In the genomic region with DNA sequence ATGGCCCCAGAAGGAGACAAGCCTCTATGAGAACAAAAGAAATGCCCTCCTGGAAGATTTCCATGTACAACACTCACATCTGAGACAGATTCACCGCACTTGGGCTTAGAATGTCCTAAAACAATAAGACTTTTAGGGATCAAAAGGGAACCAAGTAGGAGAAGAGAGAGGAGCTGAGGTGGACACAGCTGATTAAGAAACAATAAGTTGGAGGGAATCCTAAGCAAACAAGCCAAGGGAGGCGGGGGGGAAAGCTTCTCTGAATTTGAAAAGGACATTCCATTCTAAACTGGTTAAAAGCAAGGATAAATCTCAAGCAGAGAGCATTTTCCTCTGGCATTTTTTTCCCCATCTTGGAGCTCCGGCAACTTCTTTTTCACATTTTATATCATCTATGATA, we compare ENCODE assay signal across 18 cellular contexts. TPM values are rescaled to one million over a fixed set of nuclear protein-coding genes. Genes with fewer than 3 reads are reported as not detected.
DNase-seq lines count a peak whose midpoint lies in the region; ATAC-seq and TF ChIP-seq lines count a peak whose summit lies in the region.
"Had no signal": no experiment of that assay in that cellular context is flagged by ENCODE, and none has a peak within 500 bp of the region (broad histone marks: within the 10 kb centered on the region; RNA-seq: fewer than 3 reads in every experiment).

No MANE protein-coding gene starts in this region.

- no peak overlapping the region for H4K8ac ChIP-seq in mesenchymal stem cell (ENCODE audit: low read length)

- no peak overlapping the region for H2BK15ac ChIP-seq in mesenchymal stem cell (ENCODE audit: low read depth, poor library complexity, severe bottlenecking)

- H3K27ac ChIP-seq in ACC112 (ENCODE audit: low read depth, low read length) (peak overlapping the region; percentile 68), endodermal cell (ENCODE audit: low read depth, low read length) (no peak overlapping the region), mesenchymal stem cell (ENCODE audit: low read length, poor library complexity, severe bottlenecking) (no peak overlapping the region)
- H3K27ac ChIP-seq: cardiac muscle cell, heart right ventricle, VCaP had no signal

- H3K4me1 ChIP-seq in ACC112 (ENCODE audit: control insufficient read depth, insufficient read depth, low read length, unreplicated experiment) (peaks cover 37% of the 10 kb centered on the region), NT2/D1 (ENCODE audit: insufficient read depth, insufficient read length) (no peaks in the 10 kb centered on the region), endodermal cell (ENCODE audit: control insufficient read depth, insufficient read depth, low read length) (peaks cover 2% of the 10 kb centered on the region), mesenchymal stem cell (ENCODE audit: control insufficient read depth, insufficient read depth, low read depth, low read length) (peaks cover 1% of the 10 kb centered on the region), HAP-1 (no peaks in the 10 kb centered on the region; the same call in none of the 2 replicates)

- peaks cover 3% of the 10 kb centered on the region for H3K9me3 Mint-ChIP-seq in endodermal cell
- H3K9me3 Mint-ChIP-seq: natural killer cell had no signal

- H3K27me3 Mint-ChIP-seq in endodermal cell (ENCODE audit: insufficient read depth) = no peaks in the 10 kb centered on the region

- no peak overlapping the region for H2BK5ac ChIP-seq in mesenchymal stem cell (ENCODE audit: low read depth, low read length, poor library complexity, severe bottlenecking)

- no peak overlapping the region for H2AFZ ChIP-seq in ACC112 (ENCODE audit: low read length, unreplicated experiment)
- no peak overlapping the region for H2AFZ ChIP-seq in mesenchymal stem cell (ENCODE audit: low read depth, low read length)

- peak overlapping the region; percentile 28 for H3K4me2 ChIP-seq in mesenchymal stem cell (ENCODE audit: low read length, poor library complexity, severe bottlenecking)

- peak overlapping the region; percentile 80 for H3K27ac Mint-ChIP-seq in endodermal cell
- H3K27ac Mint-ChIP-seq: natural killer cell had no signal

- peaks cover 15% of the 10 kb centered on the region for H3K79me1 ChIP-seq in mesenchymal stem cell (replicated peaks; ENCODE audit: low read length, poor library complexity, severe bottlenecking)

- H3K4me3 Mint-ChIP-seq in endodermal cell = no peak overlapping the region
- H3K4me3 Mint-ChIP-seq: activated naive CD4-positive, alpha-beta T cell treated with anti-CD3 and anti-CD28 coated beads for 36 hours; natural killer cell had no signal

- H3K9me3 ChIP-seq in NT2/D1 (ENCODE audit: insufficient read depth, low read length) (no peaks in the 10 kb centered on the region), endodermal cell (ENCODE audit: control insufficient read depth, low read length) (no peaks in the 10 kb centered on the region), mesenchymal stem cell (ENCODE audit: control insufficient read depth, low read length) (no peaks in the 10 kb centered on the region), HAP-1 (no peaks in the 10 kb centered on the region)
- H3K9me3 ChIP-seq: heart right ventricle had no signal

- in situ Hi-C loops in HAP-1 (cut with MboI; ENCODE audit: low sequenced_read_pairs) = no loop called here

- H2BK12ac ChIP-seq in mesenchymal stem cell (ENCODE audit: low read length in 2 of 2) = no peak overlapping the region

- peaks cover 2% of the 10 kb centered on the region for H3K36me3 Mint-ChIP-seq in endodermal cell (ENCODE audit: low read depth)
- H3K36me3 Mint-ChIP-seq: natural killer cell had no signal

- no peak overlapping the region for H3K18ac ChIP-seq in mesenchymal stem cell (ENCODE audit: low read depth in 1 of 2, low read length in 2 of 2)

- H3K9ac ChIP-seq in NT2/D1 (ENCODE audit: insufficient read length, low read depth) = no peak overlapping the region
- H3K9ac ChIP-seq in endodermal cell (ENCODE audit: extremely low read depth, low read length, poor library complexity, severe bottlenecking) = no peak overlapping the region
- H3K9ac ChIP-seq in mesenchymal stem cell (ENCODE audit: low read length) = no peak overlapping the region

- H4K91ac ChIP-seq in mesenchymal stem cell (ENCODE audit: low read length) = no peak overlapping the region

- H2AK5ac ChIP-seq in mesenchymal stem cell (ENCODE audit: low read length, severe bottlenecking) = no peak overlapping the region

- peaks cover 75% of the 10 kb centered on the region for H3K79me2 ChIP-seq in ACC112 (ENCODE audit: control insufficient read depth, insufficient read depth, low read length, unreplicated experiment)

- H3K4me1 Mint-ChIP-seq in endodermal cell = peaks cover 36% of the 10 kb centered on the region
- H3K4me1 Mint-ChIP-seq: natural killer cell had no signal

- H3K36me3 ChIP-seq in ACC112 (ENCODE audit: insufficient read depth, low read length) (0 out of 2 replicates have a peak, but pooled peaks cover 2% of the 10 kb centered on the region), NT2/D1 (ENCODE audit: insufficient read depth, insufficient read length, low read length) (no peaks in the 10 kb centered on the region), endodermal cell (ENCODE audit: control insufficient read depth, insufficient read depth, low read length) (no peaks in the 10 kb centered on the region), mesenchymal stem cell (ENCODE audit: control insufficient read depth in 1 of 2, insufficient read depth in 2 of 2, low read depth in 1 of 2, low read length in 2 of 2) (no peaks in the 10 kb centered on the region), HAP-1 (replicated peaks) (no peaks in the 10 kb centered on the region)
- H3K36me3 ChIP-seq: cardiac muscle cell, heart right ventricle had no signal

- H3K4me3 ChIP-seq in ACC112 (ENCODE audit: low read depth, low read length) (peak overlapping the region; percentile 45; the same call in 1 of the 2 replicates), NT2/D1 (ENCODE audit: insufficient read length, low read depth) (no peak overlapping the region), endodermal cell (ENCODE audit: low read length) (peak overlapping the region; percentile 66), mesenchymal stem cell (ENCODE audit: insufficient read depth in 1 of 2, low read depth in 1 of 2, low read length in 2 of 2) (no peak overlapping the region), HAP-1 (no peak overlapping the region)
- H3K4me3 ChIP-seq: cardiac muscle cell, heart right ventricle had no signal

- no peak overlapping the region for H3K14ac ChIP-seq in mesenchymal stem cell (ENCODE audit: low read length in 2 of 2)

- no peak overlapping the region for H3K23ac ChIP-seq in mesenchymal stem cell (ENCODE audit: low read length in 2 of 2)

- ATAC-seq in GM21515 (IDR thresholded peaks at IDR 0.05; ENCODE audit: unreplicated experiment) = no peak
- ATAC-seq: natural killer cell had no signal

- DNase-seq in NT2/D1 (ENCODE audit: low read depth, low spot score) (peak; percentile 33), endodermal cell (peak; percentile 57), mesenchymal stem cell (no peak), MV-4-11 (lab: John Stamatoyannopoulos, UW) (no peak), HAP-1 (ENCODE audit: low spot score in 2 of 2) (no peak)
- DNase-seq in activated T-cell treated with anti-CD3 and anti-CD28 coated beads, Interleukin-2, amount 50 U/mL, for 1 hour = no peak
- DNase-seq: ACHN; activated naive CD4-positive, alpha-beta T cell treated with anti-CD3 and anti-CD28 coated beads for 36 hours; left colon; natural killer cell; NCI-H187 treated with DMSO at 0.1 percent for 48 hours; NCI-H524 treated with DMSO at 0.1 percent for 48 hours; stimulated activated CD4-positive, alpha-beta T cell treated with anti-CD3 and anti-CD28 coated beads, Interleukin-4, amount 100 ng/mL, for 24 hours had no signal

- H3K27me3 ChIP-seq in ACC112 (ENCODE audit: insufficient read depth, low read length) (no peaks in the 10 kb centered on the region), NT2/D1 (ENCODE audit: insufficient read depth, insufficient read length) (no peaks in the 10 kb centered on the region), endodermal cell (ENCODE audit: control insufficient read depth, insufficient read depth, low read length, poor library complexity, severe bottlenecking) (no peaks in the 10 kb centered on the region), mesenchymal stem cell (ENCODE audit: control insufficient read depth in 1 of 2, insufficient read depth in 1 of 2, low read length in 2 of 2) (no peaks in the 10 kb centered on the region), HAP-1 (ENCODE audit: low read depth) (no peaks in the 10 kb centered on the region)
- H3K27me3 ChIP-seq: cardiac muscle cell, heart right ventricle had no signal

- no peak for TF ChIP-seq CTCF in endodermal cell (conservative IDR thresholded peaks at IDR 0.05)

- H2BK120ac ChIP-seq in mesenchymal stem cell (ENCODE audit: low read depth, low read length) = no peak overlapping the region

- WGBS in endodermal cell (ENCODE audit: insufficient coverage in 1 of 2, insufficient read length in 1 of 2), 2 experiments = 38 to 53% methylated on average over 3 of the region's 3 CpGs
- 83% methylated on average over 3 of the region's 3 CpGs for WGBS in mesenchymal stem cell

- no peak overlapping the region for H3K4ac ChIP-seq in mesenchymal stem cell (ENCODE audit: low read depth in 1 of 2, low read length in 2 of 2)

RNA-seq across cellular contexts. Expression of a gene that starts 9.9 kb away (rescaled TPM):
- total RNA-seq in endodermal cell = 10 to 100 TPM; 21.1 to 26.9 TPM
- 16.6 TPM for polyA plus RNA-seq in endodermal cell (2013, experiment 1 of 2)
- polyA plus RNA-seq in endodermal cell (2013, experiment 2 of 2) = 16.5 TPM
- 29.5 TPM for polyA plus RNA-seq in mesenchymal stem cell (2013, experiment 1 of 2)
- polyA plus RNA-seq in mesenchymal stem cell (2013, experiment 2 of 2) = 30.9 TPM

Comparison
In these comparisons a context has a peak if more than half of its experiments do, and no peak if none do; other contexts are left out.
1. H3K4me3 ChIP-seq: peak in ACC112 (single experiment) and endodermal cell (single experiment); none in NT2/D1 (single experiment), mesenchymal stem cell (0 of 2) and HAP-1 (single experiment).
2. DNase-seq: peak in NT2/D1 (single experiment) and endodermal cell (single experiment); none in mesenchymal stem cell (single experiment), MV-4-11 (single experiment), activated T-cell treated with anti-CD3 and anti-CD28 coated beads, Interleukin-2, amount 50 U/mL, for 1 hour (single experiment) and HAP-1 (0 of 2).